ENCODE assay signal across 24 cellular contexts in genomic region chr11:59191095-59191494, GRCh38. TPM values are rescaled to one million over a fixed set of nuclear protein-coding genes. Genes with fewer than 3 reads are reported as not detected.
"Had no signal": no experiment of that assay in that cellular context is flagged by ENCODE, and none has a peak within 500 bp of the region (broad histone marks: within the 10 kb centered on the region; RNA-seq: fewer than 3 reads in every experiment).

No MANE protein-coding gene starts in this region.

- ATAC-seq: activated CD4-positive, alpha-beta T cell treated with anti-CD3 and anti-CD28 coated beads for 36 hours; heart left ventricle; natural killer cell treated with Interleukin-12 subunit alpha and Interleukin-12 subunit beta and Interleukin-15 and Interleukin-18, amount 100 ng/mL, for 72 hours; psoas muscle; stimulated activated naive CD8-positive, alpha-beta T cell treated with anti-CD3 and anti-CD28 coated beads, Interleukin-15, amount 100 ng/mL, for 72 hours had no signal

- H3K9me3 Mint-ChIP-seq: activated B cell treated with CpG ODN at 0.5 μM for 24 hours; activated naive CD4-positive, alpha-beta T cell treated with anti-CD3 and anti-CD28 coated beads, Interleukin-2, amount 10 ng/mL, durations not matched to agents 7 days and 5 days; natural killer cell treated with Interleukin-12 subunit alpha and Interleukin-12 subunit beta and Interleukin-15 and Interleukin-18, amount 100 ng/mL, for 72 hours; stimulated activated naive CD8-positive, alpha-beta T cell treated with anti-CD3 and anti-CD28 coated beads, Interleukin-15, amount 100 ng/mL, for 72 hours; T-helper 1 cell treated with Interleukin-12 subunit alpha and Interleukin-12 subunit beta and Interleukin-4 antibody, amounts not matched to agents 30 μg/mL and 1 μg/mL, for 36 hours had no signal

- H3K27me3 Mint-ChIP-seq: activated B cell treated with CpG ODN at 0.5 μM for 24 hours; activated CD4-positive, alpha-beta T cell treated with anti-CD3 and anti-CD28 coated beads for 36 hours; stimulated activated naive CD8-positive, alpha-beta T cell treated with anti-CD3 and anti-CD28 coated beads, Interleukin-15, amount 100 ng/mL, for 72 hours had no signal

- H3K4me3 ChIP-seq: coronary artery, heart left ventricle, ovary, psoas muscle, right atrium auricular region, suprapubic skin, tibial nerve, uterus had no signal

- H3K4me3 Mint-ChIP-seq: activated B cell treated with CpG ODN at 0.5 μM for 24 hours; activated CD4-positive, alpha-beta T cell treated with anti-CD3 and anti-CD28 coated beads for 36 hours; activated naive CD4-positive, alpha-beta T cell treated with anti-CD3 and anti-CD28 coated beads, Interleukin-2, amount 10 ng/mL, durations not matched to agents 7 days and 5 days; natural killer cell treated with Interleukin-12 subunit alpha and Interleukin-12 subunit beta and Interleukin-15 and Interleukin-18, amount 100 ng/mL, for 72 hours; stimulated activated naive CD8-positive, alpha-beta T cell treated with anti-CD3 and anti-CD28 coated beads, Interleukin-15, amount 100 ng/mL, for 72 hours; T-helper 1 cell treated with Interleukin-12 subunit alpha and Interleukin-12 subunit beta and Interleukin-4 antibody, amounts not matched to agents 30 μg/mL and 1 μg/mL, for 36 hours had no signal

- H3K4me1 Mint-ChIP-seq: activated CD4-positive, alpha-beta T cell treated with anti-CD3 and anti-CD28 coated beads for 36 hours; activated naive CD4-positive, alpha-beta T cell treated with anti-CD3 and anti-CD28 coated beads, Interleukin-2, amount 10 ng/mL, durations not matched to agents 7 days and 5 days had no signal

- H3K27me3 ChIP-seq: heart left ventricle, ovary, right atrium auricular region, suprapubic skin, tibial nerve, uterus had no signal

- H3K36me3 Mint-ChIP-seq: activated naive CD4-positive, alpha-beta T cell treated with anti-CD3 and anti-CD28 coated beads, Interleukin-2, amount 10 ng/mL, durations not matched to agents 7 days and 5 days; natural killer cell treated with Interleukin-12 subunit alpha and Interleukin-12 subunit beta and Interleukin-15 and Interleukin-18, amount 100 ng/mL, for 72 hours had no signal

- H3K4me1 ChIP-seq: psoas muscle, uterus had no signal

- H3K27ac ChIP-seq: coronary artery, heart left ventricle, ovary, psoas muscle, right atrium auricular region, suprapubic skin, tibial nerve, uterus had no signal

- H3K27ac Mint-ChIP-seq: activated B cell treated with CpG ODN at 0.5 μM for 24 hours; activated CD4-positive, alpha-beta T cell treated with anti-CD3 and anti-CD28 coated beads for 36 hours; activated naive CD4-positive, alpha-beta T cell treated with anti-CD3 and anti-CD28 coated beads, Interleukin-2, amount 10 ng/mL, durations not matched to agents 7 days and 5 days; natural killer cell treated with Interleukin-12 subunit alpha and Interleukin-12 subunit beta and Interleukin-15 and Interleukin-18, amount 100 ng/mL, for 72 hours; stimulated activated naive CD8-positive, alpha-beta T cell treated with anti-CD3 and anti-CD28 coated beads, Interleukin-15, amount 100 ng/mL, for 72 hours; T-helper 1 cell treated with Interleukin-12 subunit alpha and Interleukin-12 subunit beta and Interleukin-4 antibody, amounts not matched to agents 30 μg/mL and 1 μg/mL, for 36 hours had no signal

- H3K36me3 ChIP-seq: ovary, right atrium auricular region, uterus had no signal

- DNase-seq: activated B cell treated with CpG ODN at 0.5 μM for 24 hours; activated CD4-positive, alpha-beta T cell treated with anti-CD3 and anti-CD28 coated beads for 36 hours; activated CD4-positive, alpha-beta T cell treated with anti-CD3 and anti-CD28 coated beads, Interleukin-2, amount 50 U/mL, for 4 hours; activated naive CD4-positive, alpha-beta T cell treated with anti-CD3 and anti-CD28 coated beads, Interleukin-2, amount 10 ng/mL, durations not matched to agents 7 days and 5 days; activated T-cell treated with anti-CD3 and anti-CD28 coated beads, Interleukin-2, amount 50 U/mL, for 48 hours; amygdala; heart left ventricle; islet precursor cell; ovary; psoas muscle; stimulated activated CD4-positive, alpha-beta T cell treated with anti-CD3 and anti-CD28 coated beads, Interleukin-12 subunit alpha, Interleukin-12 subunit beta, amount 100 ng/mL, for 4 hours; stimulated activated naive CD8-positive, alpha-beta T cell treated with anti-CD3 and anti-CD28 coated beads, Interleukin-15, amount 100 ng/mL, for 72 hours; uterus had no signal

- H3K9me3 ChIP-seq: heart left ventricle, ovary, psoas muscle, right atrium auricular region, suprapubic skin, tibial nerve, uterus had no signal

RNA-seq across cellular contexts. Expression of gene MPEG1, which starts 21.6 kb away (rescaled TPM):
- total RNA-seq: activated CD4-positive, alpha-beta T cell treated with anti-CD3 and anti-CD28 coated beads for 36 hours; activated CD8-positive, alpha-beta memory T cell treated with anti-CD3 and anti-CD28 coated beads for 36 hours; bronchial epithelial cell; epithelial cell of proximal tubule; fibroblast of villous mesenchyme; lung microvascular endothelial cell had no signal
